ENCODE assay signal across 8 cellular contexts in the genomic region with DNA sequence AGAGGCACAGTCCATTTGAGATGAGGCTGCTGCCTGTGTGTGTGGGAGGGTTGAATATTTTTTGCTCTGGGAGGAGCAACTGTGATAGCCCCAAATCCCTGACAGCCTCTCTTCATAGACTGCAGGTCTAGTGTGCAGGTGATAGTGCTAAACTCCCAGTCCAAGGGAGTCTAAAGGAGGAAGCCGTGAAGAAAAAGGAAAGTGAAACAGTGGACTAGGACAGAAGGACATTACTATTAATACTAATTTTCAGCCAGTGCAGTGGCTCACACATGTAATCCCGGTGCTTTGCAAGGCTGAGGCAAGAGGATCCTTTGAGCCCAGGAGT.
DNase-seq lines count a peak whose midpoint lies in the region; ATAC-seq, FAIRE-seq and TF ChIP-seq lines count a peak whose summit lies in the region.

No MANE protein-coding gene starts in this region.

- no peaks in the 10 kb centered on the region for H4K20me1 ChIP-seq in BLaER1 treated with 17β-estradiol and CSF1 and Interleukin-3, amounts not matched to agents 10 nM and 100 nM

- intact Hi-C loops in lower lobe of right lung (cut with DNase I), result no loop called here

- no peak overlapping the region for H3K27ac Mint-ChIP-seq in stimulated activated effector memory CD8-positive, alpha-beta T cell treated with anti-CD3 and anti-CD28 coated beads, Interleukin-12 subunit alpha, Interleukin-12 subunit beta, amount 100 ng/mL, for 72 hours

- no peaks in the 10 kb centered on the region for H3K36me3 Mint-ChIP-seq in stimulated activated effector memory CD8-positive, alpha-beta T cell treated with anti-CD3 and anti-CD28 coated beads, Interleukin-12 subunit alpha, Interleukin-12 subunit beta, amount 100 ng/mL, for 72 hours

- H3K4me1 ChIP-seq in BLaER1 treated with 17β-estradiol and CSF1 and Interleukin-3, amounts not matched to agents 10 nM and 100 nM, result peaks cover 0 to 37% (median 20%) of the 10 kb centered on the region in 10 experiments; a peak in 15 of 20 replicates
- peaks cover 24% of the 10 kb centered on the region for H3K4me1 ChIP-seq in RWPE2 (ENCODE audit: insufficient read depth, poor library complexity, severe bottlenecking)
- H3K4me1 ChIP-seq in lower lobe of right lung, result peaks cover 11% of the 10 kb centered on the region

- no peak for DNase-seq in RWPE2 (ENCODE audit: low spot score)
- no peak for DNase-seq in lower lobe of right lung
- no peak for DNase-seq in AML-193 (lab: John Stamatoyannopoulos, UW)
- DNase-seq in stimulated activated effector memory CD8-positive, alpha-beta T cell treated with anti-CD3 and anti-CD28 coated beads, Interleukin-12 subunit alpha, Interleukin-12 subunit beta, amount 100 ng/mL, for 72 hours (ENCODE audit: low spot score in 2 of 2), result no peak
- DNase-seq in D721Med (ENCODE audit: insufficient read length, low spot score), result no peak

- FAIRE-seq in D721Med (lab: Jason Lieb, UNC), result no peak

- ATAC-seq in GM21619 (IDR thresholded peaks at IDR 0.05; ENCODE audit: unreplicated experiment) (peak; percentile 64), RWPE2 (ENCODE audit: low read depth) (peak; percentile 75), lower lobe of right lung (peak; percentile 55 to 66), GM21528 (IDR thresholded peaks at IDR 0.05; ENCODE audit: low FRiP score, unreplicated experiment) (no peak)
- no peak for ATAC-seq in stimulated activated effector memory CD8-positive, alpha-beta T cell treated with anti-CD3 and anti-CD28 coated beads, Interleukin-12 subunit alpha, Interleukin-12 subunit beta, amount 100 ng/mL, for 72 hours

- H3K9me3 Mint-ChIP-seq in stimulated activated effector memory CD8-positive, alpha-beta T cell treated with anti-CD3 and anti-CD28 coated beads, Interleukin-12 subunit alpha, Interleukin-12 subunit beta, amount 100 ng/mL, for 72 hours, result no peaks in the 10 kb centered on the region

- peak overlapping the region in 10 of 11 experiments; percentile 1 to 91 (median 61); a peak in 18 of 22 replicates for H3K4me2 ChIP-seq in BLaER1 treated with 17β-estradiol and CSF1 and Interleukin-3, amounts not matched to agents 10 nM and 100 nM

- peak overlapping the region in 5 of 11 experiments; percentile 18 to 44 (median 40); a peak in 8 of 22 replicates for H3K27ac ChIP-seq in BLaER1 treated with 17β-estradiol and CSF1 and Interleukin-3, amounts not matched to agents 10 nM and 100 nM
- H3K27ac ChIP-seq in RWPE2 (ENCODE audit: poor library complexity, severe bottlenecking) (peak overlapping the region; percentile 58), lower lobe of right lung (peak overlapping the region; percentile 46)

- peaks cover 5% of the 10 kb centered on the region for H3K4me1 Mint-ChIP-seq in stimulated activated effector memory CD8-positive, alpha-beta T cell treated with anti-CD3 and anti-CD28 coated beads, Interleukin-12 subunit alpha, Interleukin-12 subunit beta, amount 100 ng/mL, for 72 hours

- H3K4me3 ChIP-seq in BLaER1 treated with 17β-estradiol and CSF1 and Interleukin-3, amounts not matched to agents 10 nM and 100 nM, result peak overlapping the region in 3 of 10 experiments; percentile 9 to 36 (median 21); a peak in 3 of 20 replicates
- peak overlapping the region; percentile 16 for H3K4me3 ChIP-seq in RWPE2 (ENCODE audit: severe bottlenecking)
- H3K4me3 ChIP-seq in lower lobe of right lung, result peak overlapping the region; percentile 43

- peak overlapping the region in 2 of 11 experiments; percentile 23 to 46; a peak in 3 of 22 replicates for H3K9ac ChIP-seq in BLaER1 treated with 17β-estradiol and CSF1 and Interleukin-3, amounts not matched to agents 10 nM and 100 nM

- no peak for TF ChIP-seq CTCF in RWPE2 (IDR thresholded peaks at IDR 0.05; ENCODE audit: poor library complexity, severe bottlenecking)
- no peak for TF ChIP-seq CTCF in lower lobe of right lung (IDR thresholded peaks at IDR 0.05)
- TF ChIP-seq CTCF in D721Med (IDR thresholded peaks at IDR 0.05; ENCODE audit: insufficient read depth, missing control alignments), result no peak

- H3K4me3 Mint-ChIP-seq in stimulated activated effector memory CD8-positive, alpha-beta T cell treated with anti-CD3 and anti-CD28 coated beads, Interleukin-12 subunit alpha, Interleukin-12 subunit beta, amount 100 ng/mL, for 72 hours, result no peak overlapping the region

- H3K36me3 ChIP-seq in BLaER1 treated with 17β-estradiol and CSF1 and Interleukin-3, amounts not matched to agents 10 nM and 100 nM, result no peaks in the 10 kb centered on the region
- H3K36me3 ChIP-seq in RWPE2 (ENCODE audit: low read depth) (no peaks in the 10 kb centered on the region), lower lobe of right lung (no peaks in the 10 kb centered on the region)

- no peaks in the 10 kb centered on the region for H3K27me3 ChIP-seq in BLaER1 treated with 17β-estradiol and CSF1 and Interleukin-3, amounts not matched to agents 10 nM and 100 nM
- no peaks in the 10 kb centered on the region for H3K27me3 ChIP-seq in RWPE2 (ENCODE audit: insufficient read depth, poor library complexity, severe bottlenecking)
- no peaks in the 10 kb centered on the region for H3K27me3 ChIP-seq in lower lobe of right lung (ENCODE audit: low read depth)

- H3K9me3 ChIP-seq in BLaER1 treated with 17β-estradiol and CSF1 and Interleukin-3, amounts not matched to agents 10 nM and 100 nM (replicated peaks in 1 of 11), result no peaks in the 10 kb centered on the region
- H3K9me3 ChIP-seq in RWPE2 (ENCODE audit: severe bottlenecking) (no peaks in the 10 kb centered on the region), lower lobe of right lung (no peaks in the 10 kb centered on the region)

Comparison
In these comparisons a context has a peak if more than half of its experiments do, and no peak if none do; other contexts are left out.
1. ATAC-seq: peak in GM21619 (single experiment), RWPE2 (single experiment) and lower lobe of right lung (2 of 2); none in stimulated activated effector memory CD8-positive, alpha-beta T cell treated with anti-CD3 and anti-CD28 coated beads, Interleukin-12 subunit alpha, Interleukin-12 subunit beta, amount 100 ng/mL, for 72 hours (single experiment) and GM21528 (single experiment).